17 cellular contexts compared by ENCODE assay signal in genomic region chr4:164442167-164442566, GRCh38.
A peak's percentile ranks its signal among the peaks of the same experiment; 100 is the strongest.
DNase-seq lines count a peak whose midpoint lies in the region; ATAC-seq, FAIRE-seq and TF ChIP-seq lines count a peak whose summit lies in the region.
"Had no signal": no experiment of that assay in that cellular context is flagged by ENCODE, and none has a peak within 500 bp of the region (broad histone marks: within the 10 kb centered on the region; RNA-seq: fewer than 3 reads in every experiment).

No MANE protein-coding gene starts in this region.

- H3K79me2 ChIP-seq in astrocyte (ENCODE audit: insufficient read depth, low read length) (no peaks in the 10 kb centered on the region), fibroblast of lung (ENCODE audit: control insufficient read depth, insufficient read depth, low read length) (no peaks in the 10 kb centered on the region), smooth muscle cell (ENCODE audit: low read depth) (no peaks in the 10 kb centered on the region)

- no peaks in the 10 kb centered on the region for H3F3A ChIP-seq in smooth muscle cell (ENCODE audit: low read depth)

- no peak overlapping the region for H3K4me3 Mint-ChIP-seq in MCF 10A (ENCODE audit: unreplicated experiment)
- H3K4me3 Mint-ChIP-seq in astrocyte (ENCODE audit: unreplicated experiment): no peak overlapping the region

- TF ChIP-seq POLR2A in breast epithelium (IDR thresholded peaks at IDR 0.05): no peak

- DNase-seq in MCF 10A (ENCODE audit: unreplicated experiment) (peak; percentile 41), breast epithelium (ENCODE audit: low spot score in 2 of 2) (no peak), astrocyte (ENCODE audit: low read depth) (peak; percentile 16), fibroblast of lung (ENCODE audit: low read depth in 2 of 2) (peak; percentile 29 to 39), smooth muscle cell (lab: John Stamatoyannopoulos, UW; ENCODE audit: unreplicated experiment) (no peak)
- DNase-seq: 8988T, DMS79, NCI-H1694 treated with DMSO at 0.1 percent for 48 hours, NCI-H446 had no signal

- H3K4me1 ChIP-seq in breast epithelium (no peaks in the 10 kb centered on the region), astrocyte (ENCODE audit: insufficient read depth, low read length) (peaks cover 32% of the 10 kb centered on the region), fibroblast of lung (ENCODE audit: control insufficient read depth, extremely low read depth, insufficient read depth, low read length) (no peaks in the 10 kb centered on the region), smooth muscle cell (ENCODE audit: low read depth) (peaks cover 12% of the 10 kb centered on the region)
- H3K4me1 ChIP-seq: BLaER1 treated with 17β-estradiol and CSF1 and Interleukin-3, amounts not matched to agents 10 nM and 100 nM had no signal

- H3K4me2 ChIP-seq in astrocyte (ENCODE audit: low read length) (peak overlapping the region; percentile 58), fibroblast of lung (ENCODE audit: extremely low read depth, insufficient read depth, low read length) (no peak overlapping the region), smooth muscle cell (peak overlapping the region; percentile 7)
- H3K4me2 ChIP-seq: BLaER1 treated with 17β-estradiol and CSF1 and Interleukin-3, amounts not matched to agents 10 nM and 100 nM had no signal

- WGBS in smooth muscle cell (ENCODE audit: low lambda C conversion rate): 67% methylated on average over 3 of the region's 3 CpGs

- no peaks in the 10 kb centered on the region for H3K9me3 ChIP-seq in breast epithelium
- H3K9me3 ChIP-seq in astrocyte (ENCODE audit: insufficient read depth, low read depth, low read length): no peaks in the 10 kb centered on the region
- H3K9me3 ChIP-seq in fibroblast of lung (ENCODE audit: control insufficient read depth, insufficient read depth, low read depth, low read length): no peaks in the 10 kb centered on the region
- H3K9me3 ChIP-seq in smooth muscle cell (replicated peaks; ENCODE audit: low read depth): no peaks in the 10 kb centered on the region
- H3K9me3 ChIP-seq: BLaER1 treated with 17β-estradiol and CSF1 and Interleukin-3, amounts not matched to agents 10 nM and 100 nM; SJSA1 had no signal

- H3K36me3 ChIP-seq in breast epithelium (no peaks in the 10 kb centered on the region), astrocyte (ENCODE audit: insufficient read depth, low read length) (no peaks in the 10 kb centered on the region), fibroblast of lung (ENCODE audit: control insufficient read depth, insufficient read depth, low read length) (no peaks in the 10 kb centered on the region), smooth muscle cell (ENCODE audit: low read depth) (no peaks in the 10 kb centered on the region)
- H3K36me3 ChIP-seq: BLaER1 treated with 17β-estradiol and CSF1 and Interleukin-3, amounts not matched to agents 10 nM and 100 nM; SJSA1 had no signal

- no peaks in the 10 kb centered on the region for H4K20me1 ChIP-seq in astrocyte (ENCODE audit: insufficient read depth, low read length)
- H4K20me1 ChIP-seq in fibroblast of lung (ENCODE audit: control insufficient read depth, extremely low read depth, insufficient read depth, low read length): no peaks in the 10 kb centered on the region
- H4K20me1 ChIP-seq in smooth muscle cell (ENCODE audit: low read depth): no peaks in the 10 kb centered on the region
- H4K20me1 ChIP-seq: BLaER1 treated with 17β-estradiol and CSF1 and Interleukin-3, amounts not matched to agents 10 nM and 100 nM had no signal

- peak overlapping the region; percentile 30 for H2AFZ ChIP-seq in astrocyte (ENCODE audit: low read depth, low read length)
- no peak overlapping the region for H2AFZ ChIP-seq in fibroblast of lung (ENCODE audit: low read length)
- no peak overlapping the region for H2AFZ ChIP-seq in smooth muscle cell (ENCODE audit: low read depth)

- H3K27me3 ChIP-seq in breast epithelium: no peaks in the 10 kb centered on the region
- H3K27me3 ChIP-seq in astrocyte (ENCODE audit: insufficient read depth, low read length): no peaks in the 10 kb centered on the region
- no peaks in the 10 kb centered on the region for H3K27me3 ChIP-seq in fibroblast of lung (ENCODE audit: control insufficient read depth, insufficient read depth, low read length)
- no peaks in the 10 kb centered on the region for H3K27me3 ChIP-seq in smooth muscle cell (ENCODE audit: low read depth)
- H3K27me3 ChIP-seq: BLaER1 treated with 17β-estradiol and CSF1 and Interleukin-3, amounts not matched to agents 10 nM and 100 nM; SJSA1 had no signal

- H3K27me3 Mint-ChIP-seq in MCF 10A (ENCODE audit: insufficient read depth, unreplicated experiment): no peaks in the 10 kb centered on the region
- no peaks in the 10 kb centered on the region for H3K27me3 Mint-ChIP-seq in astrocyte (ENCODE audit: low read depth, unreplicated experiment)

- H3K27ac ChIP-seq in breast epithelium (no peak overlapping the region), astrocyte (ENCODE audit: low read depth, low read length) (peak overlapping the region; percentile 27), fibroblast of lung (ENCODE audit: insufficient read depth, low read length) (no peak overlapping the region), smooth muscle cell (ENCODE audit: low read depth) (no peak overlapping the region)
- H3K27ac ChIP-seq: BLaER1 treated with 17β-estradiol and CSF1 and Interleukin-3, amounts not matched to agents 10 nM and 100 nM; SJSA1 had no signal

- no peak for TF ChIP-seq CTCF in MCF 10A (IDR thresholded peaks at IDR 0.05; ENCODE audit: unreplicated experiment)
- no peak for TF ChIP-seq CTCF in breast epithelium (IDR thresholded peaks at IDR 0.05)
- no peak for TF ChIP-seq CTCF in astrocyte (IDR thresholded peaks at IDR 0.05; ENCODE audit: insufficient read depth, low read depth, low read length)
- TF ChIP-seq CTCF in fibroblast of lung (conservative IDR thresholded peaks at IDR 0.05 in 1 of 2, IDR thresholded peaks at IDR 0.05 in 1 of 2; ENCODE audit: low read depth in 1 of 2, low read length in 2 of 2): no peak
- TF ChIP-seq CTCF in smooth muscle cell (IDR thresholded peaks at IDR 0.05; ENCODE audit: borderline replicate concordance, insufficient read depth, poor library complexity, severe bottlenecking): no peak

- no peak overlapping the region for H3K4me3 ChIP-seq in breast epithelium
- H3K4me3 ChIP-seq in astrocyte (ENCODE audit: insufficient read depth, low read depth, low read length): no peak overlapping the region
- H3K4me3 ChIP-seq in fibroblast of lung (replicated peaks in 1 of 4; ENCODE audit: control extremely low read depth in 1 of 4, insufficient read depth in 1 of 4, low read depth in 3 of 4, low read length in 4 of 4): no peak overlapping the region
- no peak overlapping the region for H3K4me3 ChIP-seq in smooth muscle cell
- H3K4me3 ChIP-seq: BLaER1 treated with 17β-estradiol and CSF1 and Interleukin-3, amounts not matched to agents 10 nM and 100 nM; K562; SJSA1 had no signal

- intact Hi-C loops in MCF 10A (cut with micrococcal nuclease) (no loop called here), breast epithelium (cut with DNase I; ENCODE audit: low total_unique reads) (no loop called here)

- ATAC-seq in HG03432 (IDR thresholded peaks at IDR 0.05; ENCODE audit: unreplicated experiment) (no peak), GM18502 (IDR thresholded peaks at IDR 0.05; ENCODE audit: poor library complexity, unreplicated experiment) (no peak), GM21529 (IDR thresholded peaks at IDR 0.05; ENCODE audit: unreplicated experiment) (no peak)
- ATAC-seq: K562 had no signal

- POLR2A ChIA-PET in MCF 10A (lab: Yijun Ruan, JAX): interaction anchor here (0.8 to 1.9 kb wide), 2 partner anchors 95 to 110 kb away, joined by 3 to 6 read pairs; no protein-coding TSS in a partner anchor

- H3K9me3 Mint-ChIP-seq in MCF 10A (ENCODE audit: unreplicated experiment): no peaks in the 10 kb centered on the region
- H3K9me3 Mint-ChIP-seq in astrocyte (ENCODE audit: unreplicated experiment): no peaks in the 10 kb centered on the region

- H3K36me3 Mint-ChIP-seq in MCF 10A (ENCODE audit: insufficient read depth, unreplicated experiment) (no peaks in the 10 kb centered on the region), astrocyte (ENCODE audit: low read depth, unreplicated experiment) (no peaks in the 10 kb centered on the region)

- H3K4me1 Mint-ChIP-seq in MCF 10A (ENCODE audit: insufficient read depth, unreplicated experiment) (peaks cover 19% of the 10 kb centered on the region), astrocyte (ENCODE audit: low read depth, unreplicated experiment) (peaks cover 34% of the 10 kb centered on the region)

- FAIRE-seq in astrocyte (lab: Jason Lieb, UNC): no peak
- FAIRE-seq: G401.6, GM12892, K562 had no signal

- H3K9ac ChIP-seq in astrocyte (ENCODE audit: low read length): peak overlapping the region; percentile 10
- H3K9ac ChIP-seq in fibroblast of lung (ENCODE audit: insufficient read depth, low read length): no peak overlapping the region
- H3K9ac ChIP-seq in smooth muscle cell (ENCODE audit: low read depth): no peak overlapping the region
- H3K9ac ChIP-seq: BLaER1 treated with 17β-estradiol and CSF1 and Interleukin-3, amounts not matched to agents 10 nM and 100 nM had no signal

- H3K27ac Mint-ChIP-seq in MCF 10A (ENCODE audit: low read depth, unreplicated experiment) (peak overlapping the region; percentile 11), astrocyte (ENCODE audit: unreplicated experiment) (no peak overlapping the region)

- BruUV-seq in MCF 10A (replicated peaks; lab: Mats Ljungman, UMichigan): no TSS peak

- CTCF ChIA-PET in MCF 10A (lab: Yijun Ruan, JAX): no interaction called here

Comparison
In these comparisons a context has a peak if more than half of its experiments do, and no peak if none do; other contexts are left out.
1. DNase-seq: peak in MCF 10A (single experiment), astrocyte (single experiment) and fibroblast of lung (2 of 2); none in breast epithelium (0 of 2) and smooth muscle cell (single experiment).